ENCODE assay signal across 8 cellular contexts in the genomic region with DNA sequence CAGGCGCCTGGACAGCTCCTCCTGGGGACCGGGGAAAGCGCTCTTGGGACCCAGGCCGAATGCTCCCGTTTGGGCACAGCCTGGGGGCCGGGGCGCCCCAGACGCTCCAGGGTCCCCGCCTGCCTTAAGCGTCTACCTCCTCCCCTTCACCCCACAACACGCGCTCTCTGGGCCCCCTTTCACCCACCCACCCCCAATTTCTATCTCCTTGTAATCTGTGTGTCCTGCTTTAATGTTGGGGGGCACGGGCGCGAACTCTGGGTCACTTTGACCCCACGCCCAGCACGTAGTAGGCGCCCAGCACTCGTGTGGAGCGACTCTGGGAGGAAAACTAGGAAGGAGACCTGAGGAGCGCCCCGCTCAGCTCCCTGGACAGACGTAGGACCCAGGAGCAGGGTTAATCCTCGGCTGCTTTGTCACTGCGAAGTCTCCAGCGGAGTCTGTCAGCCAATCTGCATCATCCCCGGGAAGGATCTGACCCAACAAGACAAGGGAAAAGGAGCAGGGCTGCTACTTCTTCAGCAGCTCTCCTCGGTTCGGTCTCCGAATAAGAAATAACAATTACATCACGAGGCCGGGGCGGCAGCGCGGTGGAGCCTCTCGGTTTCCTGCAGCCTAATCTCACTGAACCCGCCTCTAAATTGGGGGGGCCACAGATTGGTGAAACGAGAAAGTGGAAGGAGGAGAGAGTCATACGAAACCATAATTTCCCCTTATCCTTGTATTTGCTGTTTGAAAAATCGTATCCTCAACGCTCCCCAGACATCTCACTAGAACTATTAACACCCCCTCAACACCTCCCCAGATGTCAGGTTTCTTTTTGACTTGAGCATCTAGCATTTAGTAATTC. TPM values are rescaled to one million over a fixed set of nuclear protein-coding genes. Genes with fewer than 3 reads are reported as not detected.
A peak's percentile ranks its signal among the peaks of the same experiment; 100 is the strongest.
DNase-seq lines count a peak whose midpoint lies in the region; ATAC-seq and TF ChIP-seq lines count a peak whose summit lies in the region.

No MANE protein-coding gene starts in this region.

- peak overlapping the region; percentile 81 for H3K27ac ChIP-seq in neural cell (ENCODE audit: low read length)

- ATAC-seq in HG03135 (IDR thresholded peaks at IDR 0.05; ENCODE audit: unreplicated experiment) (peak; percentile 1), HG03097 (IDR thresholded peaks at IDR 0.05; ENCODE audit: low FRiP score, unreplicated experiment) (no peak)

- H3K36me3 ChIP-seq in ES-I3 (ENCODE audit: insufficient read depth, low read length) (no peaks in the 10 kb centered on the region), neural cell (ENCODE audit: insufficient read depth, low read length) (no peaks in the 10 kb centered on the region)

- H4K20me1 ChIP-seq in neural cell (ENCODE audit: insufficient read depth), result no peaks in the 10 kb centered on the region

- peak; percentile 23 for TF ChIP-seq EP300 in neural cell (conservative IDR thresholded peaks at IDR 0.05; ENCODE audit: poor library complexity, severe bottlenecking)

- TF ChIP-seq RAD21 in neural cell (conservative IDR thresholded peaks at IDR 0.05), result peak; percentile 49

- peaks cover 17% of the 10 kb centered on the region for H3K4me1 ChIP-seq in ES-I3 (ENCODE audit: insufficient read depth, low read length)

- peak; percentile 87 for DNase-seq in SIG-M5 treated with dmso at 0.1 percent for 504 hours (lab: John Stamatoyannopoulos, UW; ENCODE audit: unreplicated experiment)
- peak; percentile 59 for DNase-seq in activated gamma-delta T cell treated with anti-CD3 and anti-CD28 coated beads, Interleukin-2, amount 50 U/mL, for 16 hours (ENCODE audit: low read depth)
- peak; percentile 78 to 89 for DNase-seq in foreskin fibroblast
- DNase-seq in stimulated activated naive CD4-positive, alpha-beta T cell treated with Interleukin-2 at 50 U/mL for 16 hours (lab: John Stamatoyannopoulos, UW), result peak; percentile 63

- no peaks in the 10 kb centered on the region for H3K9me2 ChIP-seq in neural cell (ENCODE audit: insufficient read depth, low read length)

- peaks cover 38% of the 10 kb centered on the region for H3K79me2 ChIP-seq in neural cell (replicated peaks; ENCODE audit: insufficient read depth, low read length)

- TF ChIP-seq CTCF in foreskin fibroblast (IDR thresholded peaks at IDR 0.05; ENCODE audit: low read depth, low read length), result no peak
- no peak for TF ChIP-seq CTCF in neural cell (IDR thresholded peaks at IDR 0.05; ENCODE audit: poor library complexity, severe bottlenecking)

- H3K9ac ChIP-seq in ES-I3 (ENCODE audit: low read depth, low read length) (peak overlapping the region; percentile 80), neural cell (ENCODE audit: low read length) (peak overlapping the region; percentile 84)

- H3K9me3 ChIP-seq in ES-I3 (ENCODE audit: control insufficient read depth, insufficient read depth, low read length), result no peaks in the 10 kb centered on the region
- no peaks in the 10 kb centered on the region for H3K9me3 ChIP-seq in neural cell (ENCODE audit: low read length)

- H3K4me3 ChIP-seq in foreskin fibroblast (ENCODE audit: low read depth in 1 of 2, low read length in 2 of 2) (peak overlapping the region; percentile 76 to 92), neural cell (ENCODE audit: low read length) (peak overlapping the region; percentile 80)

- H3F3A ChIP-seq in neural cell (ENCODE audit: insufficient read depth, low read length, poor library complexity, severe bottlenecking), result peaks cover 4% of the 10 kb centered on the region

- no peaks in the 10 kb centered on the region for H3K27me3 ChIP-seq in neural cell (ENCODE audit: insufficient read depth, low read depth, low read length)

- H3K4me2 ChIP-seq in neural cell (ENCODE audit: low read length), result peak overlapping the region; percentile 76

- H2AFZ ChIP-seq in neural cell (ENCODE audit: low read depth, low read length), result peak overlapping the region; percentile 51

TF ChIP-seq in neural cell, 6 proteins besides CTCF, POLR2A, EP300 and RAD21:
- TF ChIP-seq EZH2 (IDR thresholded peaks at IDR 0.05; ENCODE audit: borderline replicate concordance, insufficient read depth, low read length, poor library complexity, severe bottlenecking) (no peak), MXI1 (conservative IDR thresholded peaks at IDR 0.05; ENCODE audit: poor library complexity, severe bottlenecking) (no peak), POLR2AphosphoS5 (IDR thresholded peaks at IDR 0.05) (peak; percentile 67), SMC3 (conservative IDR thresholded peaks at IDR 0.05; ENCODE audit: poor library complexity) (peak; percentile 45), TAF1 (IDR thresholded peaks at IDR 0.05; ENCODE audit: low read depth) (peak; percentile 56)
- TF ChIP-seq, protein P1, sequence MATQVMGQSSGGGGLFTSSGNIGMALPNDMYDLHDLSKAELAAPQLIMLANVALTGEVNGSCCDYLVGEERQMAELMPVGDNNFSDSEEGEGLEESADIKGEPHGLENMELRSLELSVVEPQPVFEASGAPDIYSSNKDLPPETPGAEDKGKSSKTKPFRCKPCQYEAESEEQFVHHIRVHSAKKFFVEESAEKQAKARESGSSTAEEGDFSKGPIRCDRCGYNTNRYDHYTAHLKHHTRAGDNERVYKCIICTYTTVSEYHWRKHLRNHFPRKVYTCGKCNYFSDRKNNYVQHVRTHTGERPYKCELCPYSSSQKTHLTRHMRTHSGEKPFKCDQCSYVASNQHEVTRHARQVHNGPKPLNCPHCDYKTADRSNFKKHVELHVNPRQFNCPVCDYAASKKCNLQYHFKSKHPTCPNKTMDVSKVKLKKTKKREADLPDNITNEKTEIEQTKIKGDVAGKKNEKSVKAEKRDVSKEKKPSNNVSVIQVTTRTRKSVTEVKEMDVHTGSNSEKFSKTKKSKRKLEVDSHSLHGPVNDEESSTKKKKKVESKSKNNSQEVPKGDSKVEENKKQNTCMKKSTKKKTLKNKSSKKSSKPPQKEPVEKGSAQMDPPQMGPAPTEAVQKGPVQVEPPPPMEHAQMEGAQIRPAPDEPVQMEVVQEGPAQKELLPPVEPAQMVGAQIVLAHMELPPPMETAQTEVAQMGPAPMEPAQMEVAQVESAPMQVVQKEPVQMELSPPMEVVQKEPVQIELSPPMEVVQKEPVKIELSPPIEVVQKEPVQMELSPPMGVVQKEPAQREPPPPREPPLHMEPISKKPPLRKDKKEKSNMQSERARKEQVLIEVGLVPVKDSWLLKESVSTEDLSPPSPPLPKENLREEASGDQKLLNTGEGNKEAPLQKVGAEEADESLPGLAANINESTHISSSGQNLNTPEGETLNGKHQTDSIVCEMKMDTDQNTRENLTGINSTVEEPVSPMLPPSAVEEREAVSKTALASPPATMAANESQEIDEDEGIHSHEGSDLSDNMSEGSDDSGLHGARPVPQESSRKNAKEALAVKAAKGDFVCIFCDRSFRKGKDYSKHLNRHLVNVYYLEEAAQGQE (IDR thresholded peaks at IDR 0.05; ENCODE audit: borderline replicate concordance), result no peak

RNA-seq across cellular contexts. Expression of a gene that starts 0.8 kb away (rescaled TPM):
- polyA plus RNA-seq in neural cell, result 48.2 and 48.4 TPM in 2 replicates
- 235 and 284 TPM in 2 replicates for polyA minus RNA-seq in neural cell
